1 cellular context compared by ENCODE assay signal in the genomic region with DNA sequence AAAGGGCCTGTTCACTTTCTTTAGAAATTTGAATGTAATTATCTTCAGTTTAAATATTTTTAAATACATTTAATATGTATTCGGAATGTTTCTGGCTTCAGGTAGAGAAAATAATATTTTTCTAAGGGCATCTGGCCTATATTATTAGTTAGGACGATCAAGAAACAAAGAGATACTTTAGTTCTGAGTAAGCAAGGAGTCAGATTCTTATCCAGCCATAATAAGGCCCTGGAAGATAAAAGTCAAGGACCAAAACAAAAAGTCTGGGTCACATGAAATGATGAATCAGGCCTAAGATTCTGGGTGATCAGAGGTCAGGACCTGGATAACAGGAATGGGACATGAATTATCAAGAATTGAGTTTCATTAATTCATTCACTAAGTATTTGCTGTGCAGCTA.
TF ChIP-seq lines count a peak whose summit lies in the region.

No MANE protein-coding gene starts in this region.

TF ChIP-seq in K562, 482 proteins besides CTCF, POLR2A, EP300 and RAD21:
- TF ChIP-seq ZNF668 (CRISPR knock-in tag; IDR thresholded peaks at IDR 0.05) (no peak), FOSL1 (tag; conservative IDR thresholded peaks at IDR 0.05) (peak; percentile 65; the same call in 1 of the 2 replicates)
